In genomic region chr12:27975222-27976136, GRCh38 we compare ENCODE assay signal across 9 cellular contexts. TPM values are rescaled to one million over a fixed set of nuclear protein-coding genes. Genes with fewer than 3 reads are reported as not detected.
DNase-seq lines count a peak whose midpoint lies in the region; ATAC-seq and TF ChIP-seq lines count a peak whose summit lies in the region.
"Had no signal": no experiment of that assay in that cellular context is flagged by ENCODE, and none has a peak within 500 bp of the region (broad histone marks: within the 10 kb centered on the region; RNA-seq: fewer than 3 reads in every experiment).

No MANE protein-coding gene starts in this region.

- peak overlapping the region; percentile 54 for H3K4me3 ChIP-seq in epithelial cell of esophagus (ENCODE audit: low read length)
- H3K4me3 ChIP-seq in ovary: no peak overlapping the region

- TF ChIP-seq POLR2A in ovary (IDR thresholded peaks at IDR 0.05): no peak

- H3K9me3 ChIP-seq in ovary: no peaks in the 10 kb centered on the region

- ATAC-seq in HG03175 (IDR thresholded peaks at IDR 0.05; ENCODE audit: unreplicated experiment) (no peak), HG02763 (IDR thresholded peaks at IDR 0.05; ENCODE audit: unreplicated experiment) (no peak)

- intact Hi-C loops in ovary (cut with DNase I): no loop called here

- no peak for TF ChIP-seq EP300 in ovary (IDR thresholded peaks at IDR 0.05)

- DNase-seq in DMS53 (lab: John Stamatoyannopoulos, UW) (peak; percentile 93), NCI-H226 (peak; percentile 69), epithelial cell of esophagus (ENCODE audit: low read depth) (peak; percentile 92), ovary (peak in 3 of 5 donors; percentile 18 to 55 (median 22)), NCI-H510A (lab: John Stamatoyannopoulos, UW) (no peak), superior temporal gyrus (ENCODE audit: extremely low spot score) (no peak)

- 1% methylated on average over 60 to 61 of the region's 61 CpGs for WGBS in ovary, 3 donors

- no peaks in the 10 kb centered on the region for H3K27me3 ChIP-seq in ovary

- no peak for TF ChIP-seq CTCF in epithelial cell of esophagus (IDR thresholded peaks at IDR 0.05; ENCODE audit: insufficient read depth, low read depth, low read length, missing control alignments)
- TF ChIP-seq CTCF in ovary (IDR thresholded peaks at IDR 0.05): no peak

- no peak overlapping the region for H3K27ac ChIP-seq in ovary
- H3K27ac ChIP-seq: HL-60 had no signal

- H3K36me3 ChIP-seq in ovary: no peaks in the 10 kb centered on the region

- no peaks in the 10 kb centered on the region for H3K4me1 ChIP-seq in ovary (ENCODE audit: insufficient read depth)

RNA-seq across cellular contexts. Expression of gene PTHLH, which starts 2.9 kb away (rescaled TPM):
- 1 to 10 TPM in 3 of 7 donors, under 1 TPM in 4; 0.50 to 4.3 (median 0.72) TPM for total RNA-seq in ovary
- 1 to 10 TPM in 1 of 2 donors, under 1 TPM in 1; 0.77 to 2.7 TPM for polyA plus RNA-seq in ovary

Comparison
In these comparisons a context has a peak if more than half of its experiments do, and no peak if none do; other contexts are left out.
1. DNase-seq: peak in DMS53 (single experiment), NCI-H226 (single experiment), epithelial cell of esophagus (single experiment) and ovary (3 of 5); none in NCI-H510A (single experiment) and superior temporal gyrus (single experiment).